In the genomic region with DNA sequence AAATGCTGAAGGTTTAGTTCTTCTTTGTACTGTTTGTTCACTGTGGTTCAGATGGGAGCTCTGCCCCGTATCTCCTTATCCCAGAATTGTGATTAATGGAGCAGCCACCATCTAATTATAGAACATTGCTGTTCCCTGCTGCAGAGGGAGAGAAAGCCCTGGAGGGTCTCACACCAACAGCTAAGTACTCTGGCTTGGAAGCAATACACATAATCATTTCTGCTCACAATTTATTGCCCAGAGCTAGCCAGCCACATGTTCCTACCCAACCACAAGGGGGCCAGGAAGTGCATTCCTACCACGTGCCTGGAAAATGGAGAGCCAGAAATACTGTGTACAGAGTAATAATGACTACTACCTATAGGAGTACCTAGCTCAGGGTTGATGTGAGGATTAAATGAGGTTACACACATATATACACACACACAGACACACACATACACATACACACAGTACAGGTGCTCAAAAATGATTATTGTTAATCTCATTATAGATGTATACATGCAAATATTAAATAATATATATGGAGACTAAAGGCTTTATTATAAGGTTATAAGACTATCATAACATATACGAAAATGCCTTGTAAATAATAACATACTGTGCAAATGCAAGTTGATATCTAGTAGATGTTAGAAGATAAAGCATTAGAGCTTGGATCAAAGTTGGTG, we compare ENCODE assay signal across 1 cellular context.
TF ChIP-seq lines count a peak whose summit lies in the region.

No MANE protein-coding gene starts in this region.

TF ChIP-seq in H1, 55 proteins besides CTCF, POLR2A, EP300 and RAD21 (continued from another document):
- TF ChIP-seq SIX5 (IDR thresholded peaks at IDR 0.05; ENCODE audit: low read depth, low read length) (no peak), SUZ12 (IDR thresholded peaks at IDR 0.05; ENCODE audit: low read length) (no peak), POU5F1 (IDR thresholded peaks at IDR 0.05; ENCODE audit: low read depth, low read length) (no peak), USF2 (IDR thresholded peaks at IDR 0.05; ENCODE audit: low read length) (no peak), RNF2 (IDR thresholded peaks at IDR 0.05; ENCODE audit: borderline replicate concordance, low read depth, low read length, missing control alignments, poor library complexity, severe bottlenecking) (no peak), TEAD4 (IDR thresholded peaks at IDR 0.05; ENCODE audit: low read depth, low read length) (peak; percentile 88), FOSL1 (IDR thresholded peaks at IDR 0.05; ENCODE audit: insufficient read depth, low read depth, low read length) (no peak)
